In genomic region chr7:143296686-143297085, GRCh38 we compare ENCODE assay signal across 20 cellular contexts. TPM values are rescaled to one million over a fixed set of nuclear protein-coding genes. Genes with fewer than 3 reads are reported as not detected.
DNase-seq lines count a peak whose midpoint lies in the region; ATAC-seq and TF ChIP-seq lines count a peak whose summit lies in the region.
"Had no signal": no experiment of that assay in that cellular context is flagged by ENCODE, and none has a peak within 500 bp of the region (broad histone marks: within the 10 kb centered on the region; RNA-seq: fewer than 3 reads in every experiment).

No MANE protein-coding gene starts in this region.

- peak overlapping the region; percentile 54 for H3K27ac Mint-ChIP-seq in activated CD8-positive, alpha-beta T cell treated with anti-CD3 and anti-CD28 coated beads for 36 hours
- no peak overlapping the region for H3K27ac Mint-ChIP-seq in activated CD8-positive, alpha-beta T cell treated with anti-CD3 and anti-CD28 coated beads, Interleukin-2, amount 10 ng/mL, durations not matched to agents 7 days and 5 days
- H3K27ac Mint-ChIP-seq in CD8-positive, alpha-beta T cell, result peak overlapping the region; percentile 23
- H3K27ac Mint-ChIP-seq in activated T-helper 17 cell treated with anti-CD3 and anti-CD28 coated beads, Interleukin-2, amount 50 U/mL, for 72 hours, result peak overlapping the region; percentile 34
- H3K27ac Mint-ChIP-seq in naive thymus-derived CD8-positive, alpha-beta T cell, result peak overlapping the region in 6 of 10 donors; percentile 1 to 41 (median 31)

- intact Hi-C loops in activated CD8-positive, alpha-beta T cell treated with anti-CD3 and anti-CD28 coated beads for 36 hours (cut with micrococcal nuclease), result no loop called here
- intact Hi-C loops in CD8-positive, alpha-beta T cell (cut with DNase I, micrococcal nuclease), result no loop called here
- intact Hi-C loops in posterior cingulate gyrus (cut with DNase I), result no loop called here

- H3K4me1 Mint-ChIP-seq in activated CD8-positive, alpha-beta T cell treated with anti-CD3 and anti-CD28 coated beads for 36 hours (ENCODE audit: low read depth), result peaks cover 54% of the 10 kb centered on the region
- peaks cover 59% of the 10 kb centered on the region for H3K4me1 Mint-ChIP-seq in activated CD8-positive, alpha-beta T cell treated with anti-CD3 and anti-CD28 coated beads, Interleukin-2, amount 10 ng/mL, durations not matched to agents 7 days and 5 days (ENCODE audit: low read depth)
- H3K4me1 Mint-ChIP-seq in CD8-positive, alpha-beta T cell (ENCODE audit: low read depth), result peaks cover 44% of the 10 kb centered on the region
- H3K4me1 Mint-ChIP-seq in activated T-helper 17 cell treated with anti-CD3 and anti-CD28 coated beads, Interleukin-2, amount 50 U/mL, for 72 hours, result peaks cover 30% of the 10 kb centered on the region
- H3K4me1 Mint-ChIP-seq in naive thymus-derived CD8-positive, alpha-beta T cell, result peaks cover 25 to 56% (median 44%) of the 10 kb centered on the region in 4 donors

- H3K4me3 Mint-ChIP-seq in activated CD8-positive, alpha-beta T cell treated with anti-CD3 and anti-CD28 coated beads for 36 hours, result no peak overlapping the region
- H3K4me3 Mint-ChIP-seq in activated CD8-positive, alpha-beta T cell treated with anti-CD3 and anti-CD28 coated beads, Interleukin-2, amount 10 ng/mL, durations not matched to agents 7 days and 5 days, result no peak overlapping the region
- no peak overlapping the region for H3K4me3 Mint-ChIP-seq in CD8-positive, alpha-beta T cell
- peak overlapping the region; percentile 41 for H3K4me3 Mint-ChIP-seq in activated T-helper 17 cell treated with anti-CD3 and anti-CD28 coated beads, Interleukin-2, amount 50 U/mL, for 72 hours
- H3K4me3 Mint-ChIP-seq in naive thymus-derived CD8-positive, alpha-beta T cell, result peak overlapping the region in 1 of 10 donors; percentile 14

- no peak for TF ChIP-seq CTCF in activated CD8-positive, alpha-beta T cell treated with anti-CD3 and anti-CD28 coated beads for 36 hours (IDR thresholded peaks at IDR 0.05)
- no peak for TF ChIP-seq CTCF in CD8-positive, alpha-beta T cell (IDR thresholded peaks at IDR 0.05)

- no peak for ATAC-seq in activated CD8-positive, alpha-beta T cell treated with anti-CD3 and anti-CD28 coated beads for 36 hours
- ATAC-seq in activated CD8-positive, alpha-beta T cell treated with anti-CD3 and anti-CD28 coated beads, Interleukin-2, amount 10 ng/mL, durations not matched to agents 7 days and 5 days, result no peak
- no peak for ATAC-seq in CD8-positive, alpha-beta T cell
- no peak for ATAC-seq in activated T-helper 17 cell treated with anti-CD3 and anti-CD28 coated beads, Interleukin-2, amount 50 U/mL, for 72 hours (replicated peaks)
- no peak for ATAC-seq in naive thymus-derived CD8-positive, alpha-beta T cell
- ATAC-seq: gastrocnemius medialis, left cardiac atrium had no signal

- H3K4me1 ChIP-seq in CD8-positive, alpha-beta T cell (ENCODE audit: insufficient read depth, low read length), result peaks cover 9% of the 10 kb centered on the region
- H3K4me1 ChIP-seq: uterus had no signal

- no peaks in the 10 kb centered on the region for H3K27me3 Mint-ChIP-seq in activated CD8-positive, alpha-beta T cell treated with anti-CD3 and anti-CD28 coated beads for 36 hours
- H3K27me3 Mint-ChIP-seq in activated CD8-positive, alpha-beta T cell treated with anti-CD3 and anti-CD28 coated beads, Interleukin-2, amount 10 ng/mL, durations not matched to agents 7 days and 5 days (ENCODE audit: low read depth), result no peaks in the 10 kb centered on the region
- no peaks in the 10 kb centered on the region for H3K27me3 Mint-ChIP-seq in CD8-positive, alpha-beta T cell (ENCODE audit: low read depth)
- H3K27me3 Mint-ChIP-seq in activated T-helper 17 cell treated with anti-CD3 and anti-CD28 coated beads, Interleukin-2, amount 50 U/mL, for 72 hours, result no peaks in the 10 kb centered on the region
- no peaks in the 10 kb centered on the region for H3K27me3 Mint-ChIP-seq in naive thymus-derived CD8-positive, alpha-beta T cell

- no peak for DNase-seq in activated CD8-positive, alpha-beta T cell treated with anti-CD3 and anti-CD28 coated beads for 36 hours
- DNase-seq in activated CD8-positive, alpha-beta T cell treated with anti-CD3 and anti-CD28 coated beads, Interleukin-2, amount 10 ng/mL, durations not matched to agents 7 days and 5 days, result no peak
- DNase-seq in CD8-positive, alpha-beta T cell, result no peak
- no peak for DNase-seq in naive thymus-derived CD8-positive, alpha-beta T cell
- DNase-seq in posterior cingulate gyrus (no peak), NCI-H510A treated with DMSO at 0.1 percent for 48 hours (lab: John Stamatoyannopoulos, UW) (no peak), NCI-H2171 treated with DMSO at 0.1 percent for 48 hours (lab: John Stamatoyannopoulos, UW) (no peak)
- DNase-seq: dorsolateral prefrontal cortex; gastrocnemius medialis; left cardiac atrium; NCI-H1930; retina; stimulated activated CD4-positive, alpha-beta T cell treated with anti-CD3 and anti-CD28 coated beads, Interleukin-12 subunit alpha, Interleukin-12 subunit beta, amount 100 ng/mL, for 4 hours; uterus had no signal

- CTCF ChIA-PET in activated CD8-positive, alpha-beta T cell treated with anti-CD3 and anti-CD28 coated beads for 36 hours (lab: Charles Lee), result interaction anchor here (0.9 to 13.9 kb wide), 11 partner anchors 9 to 84 kb away, joined by 3 to 211 read pairs (median 4); partner anchors contain the start of gene CASP2
- CTCF ChIA-PET in activated CD8-positive, alpha-beta T cell treated with anti-CD3 and anti-CD28 coated beads, Interleukin-2, amount 10 ng/mL, durations not matched to agents 7 days and 5 days (lab: Charles Lee), result interaction anchor here (0.9 to 13.9 kb wide), 10 partner anchors 9 to 83 kb away, joined by 3 to 274 read pairs (median 3); partner anchors contain the start of gene CASP2
- CTCF ChIA-PET in CD8-positive, alpha-beta T cell (lab: Charles Lee), result interaction anchor here (0.7 to 9.7 kb wide), 12 partner anchors 9 to 119 kb away, joined by 3 to 180 read pairs (median 4); partner anchors contain the start of gene GSTK1

- no peak overlapping the region for H3K4me3 ChIP-seq in CD8-positive, alpha-beta T cell (ENCODE audit: low read depth, low read length)
- H3K4me3 ChIP-seq: dorsolateral prefrontal cortex, gastrocnemius medialis, suprapubic skin, uterus had no signal

- H3K9me3 ChIP-seq in CD8-positive, alpha-beta T cell (ENCODE audit: low read length), result no peaks in the 10 kb centered on the region
- H3K9me3 ChIP-seq: gastrocnemius medialis, neutrophil, suprapubic skin, uterus had no signal

- H3K36me3 Mint-ChIP-seq in activated CD8-positive, alpha-beta T cell treated with anti-CD3 and anti-CD28 coated beads for 36 hours (ENCODE audit: low read depth), result peaks cover 89% of the 10 kb centered on the region
- peaks cover 91% of the 10 kb centered on the region for H3K36me3 Mint-ChIP-seq in activated CD8-positive, alpha-beta T cell treated with anti-CD3 and anti-CD28 coated beads, Interleukin-2, amount 10 ng/mL, durations not matched to agents 7 days and 5 days (ENCODE audit: low read depth)
- peaks cover 92% of the 10 kb centered on the region for H3K36me3 Mint-ChIP-seq in CD8-positive, alpha-beta T cell
- peaks cover 100% of the 10 kb centered on the region for H3K36me3 Mint-ChIP-seq in activated T-helper 17 cell treated with anti-CD3 and anti-CD28 coated beads, Interleukin-2, amount 50 U/mL, for 72 hours (ENCODE audit: low read depth)
- H3K36me3 Mint-ChIP-seq in naive thymus-derived CD8-positive, alpha-beta T cell, result peaks cover 7 to 97% (median 33%) of the 10 kb centered on the region in 3 donors

- H3K36me3 ChIP-seq in CD8-positive, alpha-beta T cell (ENCODE audit: insufficient read depth, low read length), result peaks cover 52% of the 10 kb centered on the region
- H3K36me3 ChIP-seq: uterus had no signal

- no peaks in the 10 kb centered on the region for H3K9me3 Mint-ChIP-seq in activated CD8-positive, alpha-beta T cell treated with anti-CD3 and anti-CD28 coated beads for 36 hours
- no peaks in the 10 kb centered on the region for H3K9me3 Mint-ChIP-seq in activated CD8-positive, alpha-beta T cell treated with anti-CD3 and anti-CD28 coated beads, Interleukin-2, amount 10 ng/mL, durations not matched to agents 7 days and 5 days (ENCODE audit: insufficient read depth)
- H3K9me3 Mint-ChIP-seq in CD8-positive, alpha-beta T cell, result no peaks in the 10 kb centered on the region
- H3K9me3 Mint-ChIP-seq in activated T-helper 17 cell treated with anti-CD3 and anti-CD28 coated beads, Interleukin-2, amount 50 U/mL, for 72 hours, result no peaks in the 10 kb centered on the region
- H3K9me3 Mint-ChIP-seq in naive thymus-derived CD8-positive, alpha-beta T cell, result no peaks in the 10 kb centered on the region

- POLR2A ChIA-PET in activated CD8-positive, alpha-beta T cell treated with anti-CD3 and anti-CD28 coated beads for 36 hours (lab: Charles Lee), result interaction anchor here (0.7 to 1.8 kb wide), 9 partner anchors 8 to 83 kb away, joined by 3 to 9 read pairs (median 4); partner anchors contain the start of genes CASP2 and GSTK1
- POLR2A ChIA-PET in activated CD8-positive, alpha-beta T cell treated with anti-CD3 and anti-CD28 coated beads, Interleukin-2, amount 10 ng/mL, durations not matched to agents 7 days and 5 days (lab: Charles Lee), result interaction anchor here (1.1 to 1.3 kb wide), 4 partner anchors 17 to 56 kb away, joined by 4 to 5 read pairs (median 4); no protein-coding TSS in a partner anchor
- POLR2A ChIA-PET in CD8-positive, alpha-beta T cell (lab: Charles Lee), result interaction anchor here (0.6 kb wide), 1 partner anchor 56 kb away, joined by 3 read pairs; no protein-coding TSS in a partner anchor
- POLR2A ChIA-PET in naive thymus-derived CD8-positive, alpha-beta T cell (lab: Charles Lee), result interaction anchor here (0.6 to 1.8 kb wide), 2 partner anchors 9 to 58 kb away, joined by 3 to 8 read pairs; partner anchors contain the start of gene CASP2

- H3K27ac ChIP-seq in CD8-positive, alpha-beta T cell (ENCODE audit: low read depth, low read length), result no peak overlapping the region
- H3K27ac ChIP-seq: gastrocnemius medialis, KMS-11, neutrophil, suprapubic skin, VCaP had no signal

- H3K27me3 ChIP-seq in CD8-positive, alpha-beta T cell (ENCODE audit: insufficient read depth, low read length), result no peaks in the 10 kb centered on the region
- H3K27me3 ChIP-seq: dorsolateral prefrontal cortex, gastrocnemius medialis, neutrophil, suprapubic skin, uterus had no signal

RNA-seq across cellular contexts. Expression of gene CASP2, which starts 8.5 kb away (rescaled TPM):
- total RNA-seq in activated CD8-positive, alpha-beta T cell treated with anti-CD3 and anti-CD28 coated beads for 36 hours, result 10 to 100 TPM; 79.6 to 80.9 TPM
- total RNA-seq in activated CD8-positive, alpha-beta T cell treated with anti-CD3 and anti-CD28 coated beads, Interleukin-2, amount 10 ng/mL, durations not matched to agents 7 days and 5 days, result 100 to 1,000 TPM; 111 to 115 TPM
- total RNA-seq in CD8-positive, alpha-beta T cell, result 10 to 100 TPM; 16.0 to 19.1 TPM
- total RNA-seq in activated T-helper 17 cell treated with anti-CD3 and anti-CD28 coated beads, Interleukin-2, amount 50 U/mL, for 72 hours, result 100 to 1,000 TPM; 110 to 119 TPM
- 10 to 100 TPM; 64.9 to 68.2 TPM for total RNA-seq in naive thymus-derived CD8-positive, alpha-beta T cell
- polyA plus RNA-seq in naive thymus-derived CD8-positive, alpha-beta T cell, result 10 to 100 TPM; 12.1 to 22.0 (median 14.6) TPM

RNA-seq across cellular contexts. Expression of gene TMEM139, which starts 11.9 kb away (rescaled TPM):
- total RNA-seq in activated CD8-positive, alpha-beta T cell treated with anti-CD3 and anti-CD28 coated beads for 36 hours, result 1 to 10 TPM; 1.6 to 2.0 TPM
- total RNA-seq in activated CD8-positive, alpha-beta T cell treated with anti-CD3 and anti-CD28 coated beads, Interleukin-2, amount 10 ng/mL, durations not matched to agents 7 days and 5 days, result under 1 TPM; 0.29 to 0.65 TPM
- under 1 TPM in 1 of 2 experiments, not detected in 1; 0.24 TPM for total RNA-seq in CD8-positive, alpha-beta T cell
- 1 to 10 TPM in 1 of 2 donors, under 1 TPM in 1; 0.86 to 1.9 TPM for total RNA-seq in activated T-helper 17 cell treated with anti-CD3 and anti-CD28 coated beads, Interleukin-2, amount 50 U/mL, for 72 hours
- 1 to 10 TPM in 1 of 2 experiments, under 1 TPM in 1; 0.29 to 1.2 TPM for total RNA-seq in naive thymus-derived CD8-positive, alpha-beta T cell
- polyA plus RNA-seq in naive thymus-derived CD8-positive, alpha-beta T cell, result under 1 TPM in 1 of 3 donors, not detected in 2; 0.60 TPM
- total RNA-seq: Daoy, gastrocnemius medialis had no signal

RNA-seq across cellular contexts. Expression of gene CLCN1, which starts 19.2 kb away (rescaled TPM):
- total RNA-seq in activated CD8-positive, alpha-beta T cell treated with anti-CD3 and anti-CD28 coated beads for 36 hours, result under 1 TPM in 1 of 2 experiments, not detected in 1; 0.09 TPM
- total RNA-seq in activated CD8-positive, alpha-beta T cell treated with anti-CD3 and anti-CD28 coated beads, Interleukin-2, amount 10 ng/mL, durations not matched to agents 7 days and 5 days, result under 1 TPM in 1 of 2 experiments, not detected in 1; 0.13 TPM
- not detected for total RNA-seq in CD8-positive, alpha-beta T cell
- under 1 TPM in 1 of 2 donors, not detected in 1; 0.11 TPM for total RNA-seq in activated T-helper 17 cell treated with anti-CD3 and anti-CD28 coated beads, Interleukin-2, amount 50 U/mL, for 72 hours
- not detected for total RNA-seq in naive thymus-derived CD8-positive, alpha-beta T cell
- polyA plus RNA-seq in naive thymus-derived CD8-positive, alpha-beta T cell, result not detected
- total RNA-seq: left cardiac atrium had no signal

RNA-seq across cellular contexts. Expression of gene GSTK1, which starts 33.4 kb away (rescaled TPM):
- 100 to 1,000 TPM; 163 to 171 TPM for total RNA-seq in activated CD8-positive, alpha-beta T cell treated with anti-CD3 and anti-CD28 coated beads for 36 hours
- 100 to 1,000 TPM; 254 to 255 TPM for total RNA-seq in activated CD8-positive, alpha-beta T cell treated with anti-CD3 and anti-CD28 coated beads, Interleukin-2, amount 10 ng/mL, durations not matched to agents 7 days and 5 days
- total RNA-seq in CD8-positive, alpha-beta T cell, result 100 to 1,000 TPM; 200 to 208 TPM
- 100 to 1,000 TPM; 214 to 269 TPM for total RNA-seq in activated T-helper 17 cell treated with anti-CD3 and anti-CD28 coated beads, Interleukin-2, amount 50 U/mL, for 72 hours
- 100 to 1,000 TPM; 278 to 283 TPM for total RNA-seq in naive thymus-derived CD8-positive, alpha-beta T cell
- polyA plus RNA-seq in naive thymus-derived CD8-positive, alpha-beta T cell, result 100 to 1,000 TPM; 310 to 355 (median 330) TPM
